In genomic region chr20:16445482-16445881, GRCh38 we compare ENCODE assay signal across 21 cellular contexts.
"Had no signal": no experiment of that assay in that cellular context is flagged by ENCODE, and none has a peak within 500 bp of the region (broad histone marks: within the 10 kb centered on the region; RNA-seq: fewer than 3 reads in every experiment).

No MANE protein-coding gene starts in this region.

- DNase-seq: effector CD4-positive, alpha-beta T cell; foreskin keratinocyte; head of caudate nucleus; left colon; mammary epithelial cell; naive thymus-derived CD4-positive, alpha-beta T cell; nephron progenitor cell; retina; stimulated activated CD4-positive, alpha-beta T cell treated with anti-CD3 and anti-CD28 coated beads, Interleukin-2, amount 100 ng/mL, for 24 hours; stimulated activated CD4-positive, alpha-beta T cell treated with anti-CD3 and anti-CD28 coated beads, Interleukin-4, amount 100 ng/mL, for 4 hours; stimulated activated naive B cell treated with anti-CD40 and anti-IgM and Interleukin-4, amounts not matched to agents 10 μg/mL and 1 μg/mL and 100 μg/mL, for 72 hours; stimulated activated naive CD8-positive, alpha-beta T cell treated with anti-CD3 and anti-CD28 coated beads, Interleukin-15, amount 100 ng/mL, for 72 hours had no signal

- H3K27ac ChIP-seq: coronary artery, foreskin keratinocyte, hepatocyte, parathyroid adenoma, prostate gland, skin epidermis, thoracic aorta had no signal

- H2AFZ ChIP-seq: hepatocyte, parathyroid adenoma had no signal

- H3K9ac ChIP-seq: parathyroid adenoma had no signal

- FAIRE-seq: urothelium cell line had no signal

- H3K4me1 ChIP-seq: prostate gland had no signal

- ATAC-seq: esophagus mucosa; foreskin keratinocyte; left colon; naive thymus-derived CD4-positive, alpha-beta T cell; sciatic nerve; stimulated activated naive B cell treated with anti-CD40 and anti-IgM and Interleukin-4, amounts not matched to agents 10 μg/mL and 1 μg/mL and 100 μg/mL, for 72 hours; stimulated activated naive CD8-positive, alpha-beta T cell treated with anti-CD3 and anti-CD28 coated beads, Interleukin-15, amount 100 ng/mL, for 72 hours had no signal

- H3K36me3 ChIP-seq: prostate gland, thoracic aorta had no signal

- H3K27me3 ChIP-seq: foreskin keratinocyte, hepatocyte had no signal

- H3K4me3 ChIP-seq: coronary artery, hepatocyte, prostate gland, skin epidermis, thoracic aorta had no signal

- H3K79me2 ChIP-seq: hepatocyte had no signal

- H3K4me2 ChIP-seq: hepatocyte had no signal

- H3K9me3 ChIP-seq: prostate gland, thoracic aorta had no signal
